ENCODE assay signal across 11 cellular contexts in genomic region chr6:36121752-36122494, GRCh38. TPM values are rescaled to one million over a fixed set of nuclear protein-coding genes. Genes with fewer than 3 reads are reported as not detected.
A peak's percentile ranks its signal among the peaks of the same experiment; 100 is the strongest.
DNase-seq lines count a peak whose midpoint lies in the region; ATAC-seq and TF ChIP-seq lines count a peak whose summit lies in the region.
"Had no signal": no experiment of that assay in that cellular context is flagged by ENCODE, and none has a peak within 500 bp of the region (broad histone marks: within the 10 kb centered on the region; RNA-seq: fewer than 3 reads in every experiment).

No MANE protein-coding gene starts in this region.

- intact Hi-C loops in activated B cell treated with CpG ODN at 0.5 μM for 24 hours (cut with micrococcal nuclease) = loop anchor here (2.0 kb wide), 1 partner anchor 181 kb away; no protein-coding TSS in a partner anchor

- CTCF ChIA-PET in activated B cell treated with CpG ODN at 0.5 μM for 24 hours (lab: Charles Lee) = interaction anchor here (0.5 to 2.8 kb wide), 11 partner anchors 8 to 661 kb away, joined by 3 to 24 read pairs (median 5); partner anchors contain the start of genes MAPK13 and MAPK14

- peak overlapping the region; percentile 79 for H3K4me3 Mint-ChIP-seq in activated T-cell treated with anti-CD3 and anti-CD28 coated beads, Interleukin-2, amount 50 U/mL, for 4 hours
- peak overlapping the region; percentile 80 for H3K4me3 Mint-ChIP-seq in activated B cell treated with CpG ODN at 0.5 μM for 24 hours
- H3K4me3 Mint-ChIP-seq in stimulated activated naive CD8-positive, alpha-beta T cell treated with anti-CD3 and anti-CD28 coated beads, Interleukin-15, amount 100 ng/mL, for 72 hours = no peak overlapping the region

- H3K27me3 Mint-ChIP-seq in activated T-cell treated with anti-CD3 and anti-CD28 coated beads, Interleukin-2, amount 50 U/mL, for 4 hours (ENCODE audit: low read depth) = no peaks in the 10 kb centered on the region
- H3K27me3 Mint-ChIP-seq in activated B cell treated with CpG ODN at 0.5 μM for 24 hours = no peaks in the 10 kb centered on the region
- H3K27me3 Mint-ChIP-seq in stimulated activated naive CD8-positive, alpha-beta T cell treated with anti-CD3 and anti-CD28 coated beads, Interleukin-15, amount 100 ng/mL, for 72 hours = no peaks in the 10 kb centered on the region

- POLR2A ChIA-PET in activated B cell treated with CpG ODN at 0.5 μM for 24 hours (lab: Charles Lee) = interaction anchor here (0.9 to 3.0 kb wide), 8 partner anchors 9 to 94 kb away, joined by 3 to 46 read pairs (median 12); partner anchors contain the start of genes BRPF3, MAPK13 and MAPK14

- H3K27ac Mint-ChIP-seq in activated B cell treated with CpG ODN at 0.5 μM for 24 hours = peak overlapping the region; percentile 97
- H3K27ac Mint-ChIP-seq in stimulated activated naive CD8-positive, alpha-beta T cell treated with anti-CD3 and anti-CD28 coated beads, Interleukin-15, amount 100 ng/mL, for 72 hours = peak overlapping the region; percentile 44 to 74

- H3K36me3 Mint-ChIP-seq in activated T-cell treated with anti-CD3 and anti-CD28 coated beads, Interleukin-2, amount 50 U/mL, for 4 hours (ENCODE audit: insufficient read depth) = peaks cover 4% of the 10 kb centered on the region
- H3K36me3 Mint-ChIP-seq in activated B cell treated with CpG ODN at 0.5 μM for 24 hours (ENCODE audit: low read depth) = no peaks in the 10 kb centered on the region

- H3K9me3 Mint-ChIP-seq in activated T-cell treated with anti-CD3 and anti-CD28 coated beads, Interleukin-2, amount 50 U/mL, for 4 hours = no peaks in the 10 kb centered on the region
- H3K9me3 Mint-ChIP-seq in activated B cell treated with CpG ODN at 0.5 μM for 24 hours = no peaks in the 10 kb centered on the region
- no peaks in the 10 kb centered on the region for H3K9me3 Mint-ChIP-seq in stimulated activated naive CD8-positive, alpha-beta T cell treated with anti-CD3 and anti-CD28 coated beads, Interleukin-15, amount 100 ng/mL, for 72 hours

- no peak for DNase-seq in activated T-cell treated with anti-CD3 and anti-CD28 coated beads, Interleukin-2, amount 50 U/mL, for 4 hours
- no peak for DNase-seq in activated T-cell treated with anti-CD3 and anti-CD28 coated beads, Interleukin-2, amount 50 U/mL, for 1 hour
- DNase-seq in activated B cell treated with CpG ODN at 0.5 μM for 24 hours (no peak), islet precursor cell (peak; percentile 92), UCSD-AML1 (lab: John Stamatoyannopoulos, UW; ENCODE audit: unreplicated experiment) (no peak), NCI-H187 (lab: John Stamatoyannopoulos, UW) (no peak)
- no peak for DNase-seq in stimulated activated naive CD8-positive, alpha-beta T cell treated with anti-CD3 and anti-CD28 coated beads, Interleukin-15, amount 100 ng/mL, for 72 hours
- DNase-seq: NCI-H2029, occipital lobe had no signal

- ATAC-seq in activated T-cell treated with anti-CD3 and anti-CD28 coated beads, Interleukin-2, amount 50 U/mL, for 4 hours = no peak
- ATAC-seq in activated B cell treated with CpG ODN at 0.5 μM for 24 hours (ENCODE audit: low read depth) (no peak), GM19463 (IDR thresholded peaks at IDR 0.05; ENCODE audit: unreplicated experiment) (no peak)
- no peak for ATAC-seq in stimulated activated naive CD8-positive, alpha-beta T cell treated with anti-CD3 and anti-CD28 coated beads, Interleukin-15, amount 100 ng/mL, for 72 hours
- ATAC-seq: body of pancreas had no signal

- peaks cover 92% of the 10 kb centered on the region for H3K4me1 Mint-ChIP-seq in activated T-cell treated with anti-CD3 and anti-CD28 coated beads, Interleukin-2, amount 50 U/mL, for 4 hours (ENCODE audit: low read depth)
- H3K4me1 Mint-ChIP-seq in activated B cell treated with CpG ODN at 0.5 μM for 24 hours = peaks cover 85% of the 10 kb centered on the region
- peaks cover 89% of the 10 kb centered on the region for H3K4me1 Mint-ChIP-seq in stimulated activated naive CD8-positive, alpha-beta T cell treated with anti-CD3 and anti-CD28 coated beads, Interleukin-15, amount 100 ng/mL, for 72 hours

- no peak for TF ChIP-seq CTCF in activated B cell treated with CpG ODN at 0.5 μM for 24 hours (IDR thresholded peaks at IDR 0.05)

RNA-seq across cellular contexts. Expression of gene MAPK13, which starts 8.4 kb away (rescaled TPM):
- 10 to 100 TPM; 33.8 to 61.0 (median 48.4) TPM for total RNA-seq in activated T-cell treated with anti-CD3 and anti-CD28 coated beads, Interleukin-2, amount 50 U/mL, for 4 hours
- total RNA-seq in activated B cell treated with CpG ODN at 0.5 μM for 24 hours = 20.1 and 22.7 TPM in 2 replicates

Comparison
In these comparisons a context has a peak if more than half of its experiments do, and no peak if none do; other contexts are left out.
1. H3K4me3 Mint-ChIP-seq: peak in activated T-cell treated with anti-CD3 and anti-CD28 coated beads, Interleukin-2, amount 50 U/mL, for 4 hours (single experiment) and activated B cell treated with CpG ODN at 0.5 μM for 24 hours (single experiment); none in stimulated activated naive CD8-positive, alpha-beta T cell treated with anti-CD3 and anti-CD28 coated beads, Interleukin-15, amount 100 ng/mL, for 72 hours (0 of 2).